In the genomic region with DNA sequence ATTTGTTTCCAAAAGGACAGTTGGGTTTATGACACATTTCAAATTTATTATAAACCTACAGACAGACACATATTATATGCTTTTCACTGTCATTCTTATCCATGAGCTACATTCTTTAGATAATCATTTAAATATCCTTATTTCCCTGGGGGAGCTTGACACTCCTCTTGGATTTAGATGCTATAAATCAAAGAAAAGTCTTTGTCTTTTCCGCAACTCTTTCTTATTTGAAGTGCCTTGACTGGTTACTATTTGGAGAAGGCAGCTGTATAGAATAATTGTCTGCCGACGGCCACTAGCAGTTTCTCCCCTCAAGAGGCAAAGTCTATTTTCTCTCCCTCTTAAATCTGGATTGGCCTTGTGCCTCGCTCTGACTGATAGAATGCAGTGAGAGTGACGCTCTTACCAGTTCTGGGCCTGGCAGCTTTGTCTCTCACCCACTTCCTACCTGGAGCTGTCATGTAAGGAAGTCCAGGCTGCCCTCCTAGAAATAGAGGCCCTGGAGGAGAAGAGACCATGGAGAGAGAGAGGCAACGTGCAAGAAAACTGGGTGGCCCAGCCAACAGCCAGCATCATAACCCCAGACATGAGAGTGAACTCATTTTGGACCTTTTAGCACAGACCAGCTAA, we compare ENCODE assay signal across 17 cellular contexts. TPM values are rescaled to one million over a fixed set of nuclear protein-coding genes. Genes with fewer than 3 reads are reported as not detected.
DNase-seq lines count a peak whose midpoint lies in the region; ATAC-seq and TF ChIP-seq lines count a peak whose summit lies in the region.
"Had no signal": no experiment of that assay in that cellular context is flagged by ENCODE, and none has a peak within 500 bp of the region (broad histone marks: within the 10 kb centered on the region; RNA-seq: fewer than 3 reads in every experiment).

No MANE protein-coding gene starts in this region.

- no peak overlapping the region for H4K8ac ChIP-seq in neuronal stem cell (ENCODE audit: low read depth, low read length)

- no peak overlapping the region for H3K4me2 ChIP-seq in neuronal stem cell (ENCODE audit: insufficient read depth, low read length, poor library complexity, severe bottlenecking)
- H3K4me2 ChIP-seq: BLaER1, KMS-11 had no signal

- peak in 2 of 3 experiments; percentile 9 to 42 for DNase-seq in NCI-H1417 (lab: John Stamatoyannopoulos, UW)
- DNase-seq in NCI-H1417 treated with DMSO at 0.1 percent for 48 hours (lab: John Stamatoyannopoulos, UW), result no peak
- DNase-seq in Right ventricle myocardium superior, result peak; percentile 51
- peak; percentile 36 to 66 for DNase-seq in left colon
- no peak for DNase-seq in neuronal stem cell (ENCODE audit: low spot score)
- no peak for DNase-seq in DMS 273 (lab: John Stamatoyannopoulos, UW; ENCODE audit: unreplicated experiment)
- DNase-seq in esophagus squamous epithelium (lab: John Stamatoyannopoulos, UW), result no peak
- DNase-seq: CD8-positive, alpha-beta T cell; DMS79 treated with DMSO at 0.1 percent for 48 hours; NCI-H1048; NCI-H69; NK-92 treated with Interleukin-12 subunit alpha and Interleukin-12 subunit beta, amount 100 ng/mL, for 24 hours; OCI-M1 had no signal

- H3K18ac ChIP-seq in neuronal stem cell (ENCODE audit: low read length), result no peak overlapping the region

- peaks cover 0 to 4% of the 10 kb centered on the region in 2 donors for H3K4me1 ChIP-seq in neuronal stem cell (ENCODE audit: control insufficient read depth in 2 of 2, insufficient read depth in 1 of 2, low read depth in 1 of 2, low read length in 2 of 2)
- H3K4me1 ChIP-seq in esophagus squamous epithelium, result no peaks in the 10 kb centered on the region

- H2BK5ac ChIP-seq in neuronal stem cell (ENCODE audit: low read length), result no peak overlapping the region

- H3K9me3 ChIP-seq in neuronal stem cell (replicated peaks in 1 of 2; ENCODE audit: control insufficient read depth in 2 of 2, insufficient read depth in 1 of 2, low read depth in 1 of 2, low read length in 2 of 2) (no peaks in the 10 kb centered on the region), esophagus squamous epithelium (no peaks in the 10 kb centered on the region)
- H3K9me3 ChIP-seq: BLaER1 had no signal

- no peak overlapping the region for H3K9ac ChIP-seq in neuronal stem cell (ENCODE audit: low read depth, low read length, poor library complexity)
- H3K9ac ChIP-seq: BLaER1, KMS-11 had no signal

- H2AFZ ChIP-seq in neuronal stem cell (ENCODE audit: low read length), result peak overlapping the region; percentile 30

- H4K91ac ChIP-seq in neuronal stem cell (ENCODE audit: low read depth, low read length, poor library complexity), result no peak overlapping the region

- TF ChIP-seq POLR2A in esophagus squamous epithelium (IDR thresholded peaks at IDR 0.05), result no peak

- H2BK15ac ChIP-seq in neuronal stem cell (ENCODE audit: low read length), result no peak overlapping the region

- no CpG with 5 or more reads among the region's 6 CpGs for WGBS in neuronal stem cell (ENCODE audit: extremely low coverage in 2 of 2, insufficient read length in 2 of 2, insufficient replicate concordance in 1 of 2), 2 donors
- whole genome bisulfite sequencing in esophagus squamous epithelium, 2 donors, result 76 to 90% methylated on average over 5 to 6 of the region's 6 CpGs

- no peak overlapping the region for H3K14ac ChIP-seq in neuronal stem cell (ENCODE audit: low read length)

- TF ChIP-seq CTCF in esophagus squamous epithelium (IDR thresholded peaks at IDR 0.05), result no peak

- no peak overlapping the region for H3K27ac ChIP-seq in neuronal stem cell (replicated peaks; ENCODE audit: low read length)
- H3K27ac ChIP-seq in esophagus squamous epithelium, result no peak overlapping the region
- H3K27ac ChIP-seq: 22Rv1, BLaER1, KMS-11 had no signal

- no peaks in the 10 kb centered on the region for H3K27me3 ChIP-seq in neuronal stem cell (ENCODE audit: control insufficient read depth in 3 of 3, insufficient read depth in 3 of 3, low read depth in 1 of 3, low read length in 3 of 3)
- no peaks in the 10 kb centered on the region for H3K27me3 ChIP-seq in esophagus squamous epithelium
- H3K27me3 ChIP-seq: BLaER1 had no signal

- H3K36me3 ChIP-seq in neuronal stem cell (replicated peaks in 1 of 2; ENCODE audit: control insufficient read depth in 2 of 2, insufficient read depth in 2 of 2, low read length in 2 of 2) (no peaks in the 10 kb centered on the region), esophagus squamous epithelium (no peaks in the 10 kb centered on the region)
- H3K36me3 ChIP-seq: BLaER1 had no signal

- no peak overlapping the region for H2AK5ac ChIP-seq in neuronal stem cell (ENCODE audit: low read depth, low read length)

- no peaks in the 10 kb centered on the region for H3K79me1 ChIP-seq in neuronal stem cell (ENCODE audit: low read depth, low read length)

- ATAC-seq in Right ventricle myocardium superior (ENCODE audit: poor library complexity), result peak; percentile 94
- peak; percentile 77 for ATAC-seq in left colon
- no peak for ATAC-seq in HG03432 (IDR thresholded peaks at IDR 0.05; ENCODE audit: unreplicated experiment)
- ATAC-seq: CD8-positive, alpha-beta T cell had no signal

- H2BK120ac ChIP-seq in neuronal stem cell (ENCODE audit: low read depth, low read length), result no peak overlapping the region

- no peak overlapping the region for H3K4me3 ChIP-seq in neuronal stem cell (ENCODE audit: low read length in 2 of 2)
- H3K4me3 ChIP-seq in esophagus squamous epithelium, result no peak overlapping the region
- H3K4me3 ChIP-seq: BLaER1 had no signal

- H3K4ac ChIP-seq in neuronal stem cell (ENCODE audit: low read length), result no peak overlapping the region

- H2BK12ac ChIP-seq in neuronal stem cell (ENCODE audit: low read length), result no peak overlapping the region

- H3K23ac ChIP-seq in neuronal stem cell (ENCODE audit: low read depth, low read length, poor library complexity), result no peak overlapping the region

- intact Hi-C loops in Right ventricle myocardium superior (cut with DNase I) (no loop called here), left colon (cut with DNase I, micrococcal nuclease) (no loop called here), esophagus squamous epithelium (cut with DNase I) (no loop called here)

RNA-seq across cellular contexts. Expression of a gene that starts 6.9 kb away (rescaled TPM):
- total RNA-seq in Right ventricle myocardium superior, result 93.9 TPM
- 10 to 100 TPM; 55.4 to 57.0 TPM for total RNA-seq in left colon
- 183 TPM for polyA plus RNA-seq in neuronal stem cell (2013, experiment 1 of 2)
- 174 TPM for polyA plus RNA-seq in neuronal stem cell (2013, experiment 2 of 2)
- total RNA-seq in esophagus squamous epithelium, result 10 to 100 TPM in 3 of 4 donors, 1 to 10 TPM in 1; 7.5 to 30.5 (median 15.1) TPM

Comparison
In these comparisons a context has a peak if more than half of its experiments do, and no peak if none do; other contexts are left out.
1. DNase-seq: peak in NCI-H1417 (2 of 3), Right ventricle myocardium superior (single experiment) and left colon (2 of 2); none in NCI-H1417 treated with DMSO at 0.1 percent for 48 hours (single experiment), neuronal stem cell (single experiment), DMS 273 (single experiment) and esophagus squamous epithelium (single experiment).